30 cellular contexts compared by ENCODE assay signal in the genomic region with DNA sequence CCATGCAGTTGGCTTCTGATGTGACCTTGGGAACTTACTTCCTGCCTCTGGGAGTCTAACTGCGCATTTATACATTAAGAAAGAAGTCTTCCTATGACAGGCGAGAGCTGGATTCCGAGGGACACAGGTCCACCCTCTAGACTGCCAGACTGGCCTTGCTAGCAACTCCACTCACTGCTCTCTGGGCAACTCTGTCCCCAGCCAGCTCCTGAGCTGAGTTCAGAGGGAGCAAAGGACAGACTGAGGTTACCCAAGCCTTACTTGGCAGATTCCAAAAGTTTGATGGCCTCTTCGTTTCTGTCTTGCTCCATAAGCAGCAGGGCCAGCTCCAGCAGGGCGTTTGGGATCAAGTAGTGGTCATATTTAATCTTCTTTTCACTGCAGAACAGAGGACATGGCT. TPM values are rescaled to one million over a fixed set of nuclear protein-coding genes. Genes with fewer than 3 reads are reported as not detected.
"Had no signal": no experiment of that assay in that cellular context is flagged by ENCODE, and none has a peak within 500 bp of the region (broad histone marks: within the 10 kb centered on the region; RNA-seq: fewer than 3 reads in every experiment).

No MANE protein-coding gene starts in this region.

- H3K9me3 Mint-ChIP-seq: activated CD4-positive, alpha-beta memory T cell treated with anti-CD3 and anti-CD28 coated beads for 36 hours; activated CD4-positive, alpha-beta T cell treated with anti-CD3 and anti-CD28 coated beads, Interleukin-2, amount 10 ng/mL, durations not matched to agents 24 days and 14 days; activated naive CD4-positive, alpha-beta T cell treated with anti-CD3 and anti-CD28 coated beads for 36 hours; activated naive CD4-positive, alpha-beta T cell treated with anti-CD3 and anti-CD28 coated beads, Interleukin-2, amount 50 U/mL, for 24 hours; activated naive CD8-positive, alpha-beta T cell treated with anti-CD3 and anti-CD28 coated beads for 36 hours; activated naive CD8-positive, alpha-beta T cell treated with anti-CD3 and anti-CD28 coated beads, Interleukin-2, amount 50 U/mL, for 24 hours; activated T-helper 1 cell treated with anti-CD3 and anti-CD28 coated beads, Interleukin-12 subunit alpha, Interleukin-12 subunit beta, Interleukin-2, Interleukin-4 antibody, amounts not matched to agents 30 ng/mL and 10 ng/mL and 1 ng/mL, durations not matched to agents 14 hours and 24 hours and 36 hours; activated T-helper 2 cell treated with anti-CD3 and anti-CD28 coated beads, Interferon-gamma antibody, Interleukin-2, Interleukin-4, amounts not matched to agents 10 μg/mL and 5 μg/mL and 100 μg/mL, durations not matched to agents 14 hours and 24 hours and 36 hours had no signal

- H3K4me1 Mint-ChIP-seq: activated naive CD4-positive, alpha-beta T cell treated with anti-CD3 and anti-CD28 coated beads, Interleukin-2, amount 50 U/mL, for 24 hours had no signal

- H3K27ac Mint-ChIP-seq: activated CD4-positive, alpha-beta memory T cell treated with anti-CD3 and anti-CD28 coated beads for 36 hours; activated CD4-positive, alpha-beta T cell treated with anti-CD3 and anti-CD28 coated beads for 36 hours; activated CD4-positive, alpha-beta T cell treated with anti-CD3 and anti-CD28 coated beads, Interleukin-2, amount 10 ng/mL, durations not matched to agents 24 days and 14 days; activated CD8-positive, alpha-beta T cell treated with anti-CD3 and anti-CD28 coated beads, Interleukin-2, amount 10 ng/mL, durations not matched to agents 7 days and 5 days; activated naive CD4-positive, alpha-beta T cell treated with anti-CD3 and anti-CD28 coated beads for 36 hours; activated naive CD4-positive, alpha-beta T cell treated with anti-CD3 and anti-CD28 coated beads, Interleukin-2, amount 50 U/mL, for 24 hours; activated naive CD8-positive, alpha-beta T cell treated with anti-CD3 and anti-CD28 coated beads for 36 hours; activated naive CD8-positive, alpha-beta T cell treated with anti-CD3 and anti-CD28 coated beads, Interleukin-2, amount 50 U/mL, for 24 hours; activated T-helper 1 cell treated with anti-CD3 and anti-CD28 coated beads, Interleukin-12 subunit alpha, Interleukin-12 subunit beta, Interleukin-2, Interleukin-4 antibody, amounts not matched to agents 30 ng/mL and 10 ng/mL and 1 ng/mL, durations not matched to agents 14 hours and 24 hours and 36 hours had no signal

- H3K27me3 Mint-ChIP-seq: activated CD4-positive, alpha-beta memory T cell treated with anti-CD3 and anti-CD28 coated beads for 36 hours; activated CD4-positive, alpha-beta T cell treated with anti-CD3 and anti-CD28 coated beads for 36 hours; activated naive CD4-positive, alpha-beta T cell treated with anti-CD3 and anti-CD28 coated beads, Interleukin-2, amount 50 U/mL, for 24 hours; activated naive CD8-positive, alpha-beta T cell treated with anti-CD3 and anti-CD28 coated beads for 36 hours; activated naive CD8-positive, alpha-beta T cell treated with anti-CD3 and anti-CD28 coated beads, Interleukin-2, amount 50 U/mL, for 24 hours had no signal

- H3K4me3 ChIP-seq: adrenal gland, body of pancreas, colonic mucosa had no signal

- H3K27ac ChIP-seq: body of pancreas, colonic mucosa, epithelial cell of prostate had no signal

- H3K9me3 ChIP-seq: adrenal gland, body of pancreas, colonic mucosa had no signal

- H3K36me3 ChIP-seq: adrenal gland, colonic mucosa had no signal

- H3K36me3 Mint-ChIP-seq: activated CD4-positive, alpha-beta memory T cell treated with anti-CD3 and anti-CD28 coated beads for 36 hours; activated naive CD4-positive, alpha-beta T cell treated with anti-CD3 and anti-CD28 coated beads, Interleukin-2, amount 50 U/mL, for 24 hours; activated naive CD8-positive, alpha-beta T cell treated with anti-CD3 and anti-CD28 coated beads for 36 hours had no signal

- FAIRE-seq: endometrium, endothelial cell of umbilical vein, frontal cortex had no signal

- DNase-seq: activated CD4-positive, alpha-beta memory T cell treated with anti-CD3 and anti-CD28 coated beads for 36 hours; activated CD4-positive, alpha-beta T cell treated with anti-CD3 and anti-CD28 coated beads for 36 hours; activated CD4-positive, alpha-beta T cell treated with anti-CD3 and anti-CD28 coated beads, Interleukin-2, amount 10 ng/mL, durations not matched to agents 24 days and 14 days; activated CD4-positive, CD25-positive, alpha-beta regulatory T cell; activated CD4-positive, CD25-positive, alpha-beta regulatory T cell treated with anti-CD3 and anti-CD28 coated beads, Interleukin-2, amount 50 U/mL, for 72 hours; activated CD8-positive, alpha-beta T cell treated with anti-CD3 and anti-CD28 coated beads, Interleukin-2, amount 10 ng/mL, durations not matched to agents 7 days and 5 days; activated effector memory CD4-positive, alpha-beta T cell treated with anti-CD3 and anti-CD28 coated beads, Interleukin-2, amount 50 U/mL, for 16 hours; activated naive CD4-positive, alpha-beta T cell treated with anti-CD3 and anti-CD28 coated beads for 36 hours; activated naive CD8-positive, alpha-beta T cell treated with anti-CD3 and anti-CD28 coated beads for 36 hours; activated naive CD8-positive, alpha-beta T cell treated with anti-CD3 and anti-CD28 coated beads, Interleukin-2, amount 50 U/mL, for 24 hours; activated T-cell treated with anti-CD3 and anti-CD28 coated beads, Interleukin-2, amount 50 U/mL, for 1 hour; activated T-cell treated with anti-CD3 and anti-CD28 coated beads, Interleukin-2, amount 50 U/mL, for 48 hours; amygdala; aorta; body of pancreas; central memory CD4-positive, alpha-beta T cell; cerebellar nuclear complex; colonic mucosa; effector CD8-positive, alpha-beta T cell; foreskin fibroblast; T-helper 2 cell had no signal

- ATAC-seq: activated CD4-positive, alpha-beta T cell treated with anti-CD3 and anti-CD28 coated beads for 36 hours; activated CD8-positive, alpha-beta T cell treated with anti-CD3 and anti-CD28 coated beads, Interleukin-2, amount 10 ng/mL, durations not matched to agents 7 days and 5 days; activated naive CD8-positive, alpha-beta T cell treated with anti-CD3 and anti-CD28 coated beads, Interleukin-2, amount 50 U/mL, for 24 hours; body of pancreas had no signal

- H3K4me3 Mint-ChIP-seq: activated CD4-positive, alpha-beta memory T cell treated with anti-CD3 and anti-CD28 coated beads for 36 hours; activated CD4-positive, alpha-beta T cell treated with anti-CD3 and anti-CD28 coated beads for 36 hours; activated CD4-positive, alpha-beta T cell treated with anti-CD3 and anti-CD28 coated beads, Interleukin-2, amount 10 ng/mL, durations not matched to agents 24 days and 14 days; activated CD8-positive, alpha-beta T cell treated with anti-CD3 and anti-CD28 coated beads, Interleukin-2, amount 10 ng/mL, durations not matched to agents 7 days and 5 days; activated naive CD4-positive, alpha-beta T cell treated with anti-CD3 and anti-CD28 coated beads for 36 hours; activated naive CD4-positive, alpha-beta T cell treated with anti-CD3 and anti-CD28 coated beads, Interleukin-2, amount 50 U/mL, for 24 hours; activated naive CD8-positive, alpha-beta T cell treated with anti-CD3 and anti-CD28 coated beads for 36 hours; activated naive CD8-positive, alpha-beta T cell treated with anti-CD3 and anti-CD28 coated beads, Interleukin-2, amount 50 U/mL, for 24 hours; activated T-helper 1 cell treated with anti-CD3 and anti-CD28 coated beads, Interleukin-12 subunit alpha, Interleukin-12 subunit beta, Interleukin-2, Interleukin-4 antibody, amounts not matched to agents 30 ng/mL and 10 ng/mL and 1 ng/mL, durations not matched to agents 14 hours and 24 hours and 36 hours had no signal

- H3K27me3 ChIP-seq: adrenal gland, body of pancreas, colonic mucosa had no signal

RNA-seq across cellular contexts. Expression of a gene that starts 41.8 kb away (rescaled TPM):
- total RNA-seq: activated CD8-positive, alpha-beta T cell treated with anti-CD3 and anti-CD28 coated beads, Interleukin-2, amount 10 ng/mL, durations not matched to agents 7 days and 5 days; activated naive CD4-positive, alpha-beta T cell treated with anti-CD3 and anti-CD28 coated beads for 36 hours; activated naive CD8-positive, alpha-beta T cell treated with anti-CD3 and anti-CD28 coated beads for 36 hours; activated T-helper 1 cell treated with anti-CD3 and anti-CD28 coated beads, Interleukin-12 subunit alpha, Interleukin-12 subunit beta, Interleukin-2, Interleukin-4 antibody, amounts not matched to agents 30 ng/mL and 10 ng/mL and 1 ng/mL, durations not matched to agents 14 hours and 24 hours and 36 hours; T-helper 1 cell treated with Interleukin-12 subunit alpha and Interleukin-12 subunit beta and Interleukin-4 antibody, amounts not matched to agents 30 ng/mL and 1 ng/mL, for 36 hours had no signal
